17 cellular contexts compared by ENCODE assay signal in genomic region chr1:201563941-201564340, GRCh38.
"Had no signal": no experiment of that assay in that cellular context is flagged by ENCODE, and none has a peak within 500 bp of the region (broad histone marks: within the 10 kb centered on the region; RNA-seq: fewer than 3 reads in every experiment).

No MANE protein-coding gene starts in this region.

- H3K4me3 ChIP-seq: breast epithelium, gastroesophageal sphincter, pancreas had no signal

- H3K4me1 ChIP-seq: pancreas had no signal

- H3K27ac Mint-ChIP-seq: activated naive CD8-positive, alpha-beta T cell treated with anti-CD3 and anti-CD28 coated beads, Interleukin-2, amount 10 ng/mL, durations not matched to agents 7 days and 5 days; dendritic cell treated with granulocyte-macrophage colony-stimulating factor and Interleukin-4, amounts not matched to agents 40 ng/mL and 50 ng/mL, for 4 days; effector memory CD8-positive, alpha-beta T cell; naive thymus-derived CD4-positive, alpha-beta T cell; stimulated activated naive B cell treated with anti-CD40 and anti-IgM and Interleukin-4, amounts not matched to agents 10 μg/mL and 1 μg/mL and 100 μg/mL, for 72 hours; T-helper 2 cell treated with Interferon-gamma antibody and Interleukin-4, amounts not matched to agents 5 μg/mL and 100 μg/mL, for 36 hours had no signal

- ATAC-seq: effector memory CD8-positive, alpha-beta T cell; gastroesophageal sphincter; left colon; naive thymus-derived CD4-positive, alpha-beta T cell; pancreas; sciatic nerve; stimulated activated naive B cell treated with anti-CD40 and anti-IgM and Interleukin-4, amounts not matched to agents 10 μg/mL and 1 μg/mL and 100 μg/mL, for 72 hours had no signal

- H3K9me3 ChIP-seq: breast epithelium, gastroesophageal sphincter, pancreas had no signal

- H3K27me3 Mint-ChIP-seq: naive thymus-derived CD4-positive, alpha-beta T cell; stimulated activated naive B cell treated with anti-CD40 and anti-IgM and Interleukin-4, amounts not matched to agents 10 μg/mL and 1 μg/mL and 100 μg/mL, for 72 hours had no signal

- H3K36me3 Mint-ChIP-seq: activated naive CD8-positive, alpha-beta T cell treated with anti-CD3 and anti-CD28 coated beads, Interleukin-2, amount 10 ng/mL, durations not matched to agents 7 days and 5 days; naive thymus-derived CD4-positive, alpha-beta T cell; stimulated activated naive B cell treated with anti-CD40 and anti-IgM and Interleukin-4, amounts not matched to agents 10 μg/mL and 1 μg/mL and 100 μg/mL, for 72 hours had no signal

- H3K9me3 Mint-ChIP-seq: activated naive CD8-positive, alpha-beta T cell treated with anti-CD3 and anti-CD28 coated beads, Interleukin-2, amount 10 ng/mL, durations not matched to agents 7 days and 5 days; dendritic cell treated with granulocyte-macrophage colony-stimulating factor and Interleukin-4, amounts not matched to agents 40 ng/mL and 50 ng/mL, for 4 days; effector memory CD8-positive, alpha-beta T cell; naive thymus-derived CD4-positive, alpha-beta T cell; stimulated activated naive B cell treated with anti-CD40 and anti-IgM and Interleukin-4, amounts not matched to agents 10 μg/mL and 1 μg/mL and 100 μg/mL, for 72 hours; T-helper 2 cell treated with Interferon-gamma antibody and Interleukin-4, amounts not matched to agents 5 μg/mL and 100 μg/mL, for 36 hours had no signal

- H3K36me3 ChIP-seq: breast epithelium, gastroesophageal sphincter, pancreas had no signal

- H3K4me3 Mint-ChIP-seq: activated naive CD8-positive, alpha-beta T cell treated with anti-CD3 and anti-CD28 coated beads, Interleukin-2, amount 10 ng/mL, durations not matched to agents 7 days and 5 days; dendritic cell treated with granulocyte-macrophage colony-stimulating factor and Interleukin-4, amounts not matched to agents 40 ng/mL and 50 ng/mL, for 4 days; effector memory CD8-positive, alpha-beta T cell; naive thymus-derived CD4-positive, alpha-beta T cell; stimulated activated naive B cell treated with anti-CD40 and anti-IgM and Interleukin-4, amounts not matched to agents 10 μg/mL and 1 μg/mL and 100 μg/mL, for 72 hours; T-helper 2 cell treated with Interferon-gamma antibody and Interleukin-4, amounts not matched to agents 5 μg/mL and 100 μg/mL, for 36 hours had no signal

- DNase-seq: activated CD4-positive, alpha-beta T cell treated with anti-CD3 and anti-CD28 coated beads, Interleukin-2, amount 50 U/mL, for 1 hour; activated naive CD4-positive, alpha-beta T cell; activated naive CD8-positive, alpha-beta T cell treated with anti-CD3 and anti-CD28 coated beads, Interleukin-2, amount 10 ng/mL, durations not matched to agents 7 days and 5 days; cerebellar nuclear complex; effector memory CD8-positive, alpha-beta T cell; left colon; mammary epithelial cell; naive thymus-derived CD4-positive, alpha-beta T cell; stimulated activated CD4-positive, alpha-beta T cell treated with anti-CD3 and anti-CD28 coated beads, Interleukin-2, amount 100 ng/mL, for 48 hours; stimulated activated naive B cell treated with anti-CD40 and anti-IgM and Interleukin-4, amounts not matched to agents 10 μg/mL and 1 μg/mL and 100 μg/mL, for 72 hours; trophoblast cell had no signal

- H3K27ac ChIP-seq: gastroesophageal sphincter, pancreas had no signal

- H3K27me3 ChIP-seq: breast epithelium, gastroesophageal sphincter, pancreas had no signal
